23 cellular contexts compared by ENCODE assay signal in genomic region chr9:120776788-120777187, GRCh38.
"Had no signal": no experiment of that assay in that cellular context is flagged by ENCODE, and none has a peak within 500 bp of the region (broad histone marks: within the 10 kb centered on the region; RNA-seq: fewer than 3 reads in every experiment).

No MANE protein-coding gene starts in this region.

- H3K4me1 ChIP-seq: parathyroid adenoma, tibial artery had no signal

- H3K9me3 ChIP-seq: esophagus squamous epithelium, heart right ventricle, tibial artery had no signal

- H3K4me1 Mint-ChIP-seq: WTC11 had no signal

- H3K4me3 ChIP-seq: cardiac muscle cell, esophagus squamous epithelium, heart right ventricle, tibial artery had no signal

- H3K4me3 Mint-ChIP-seq: stimulated activated naive CD8-positive, alpha-beta T cell treated with anti-CD3 and anti-CD28 coated beads, Interleukin-15, Interleukin-2, amounts not matched to agents 100 ng/mL and 50 ng/mL, for 24 hours; WTC11 had no signal

- FAIRE-seq: endothelial cell of umbilical vein had no signal

- ATAC-seq: heart right ventricle, left colon, right cardiac atrium, SK-N-SH treated with all-trans-retinoic acid at 6 μM for 48 hours, WTC11 had no signal

- H3K27ac Mint-ChIP-seq: stimulated activated naive CD8-positive, alpha-beta T cell treated with anti-CD3 and anti-CD28 coated beads, Interleukin-15, Interleukin-2, amounts not matched to agents 100 ng/mL and 50 ng/mL, for 24 hours; WTC11 had no signal

- H2AFZ ChIP-seq: parathyroid adenoma had no signal

- H3K27me3 ChIP-seq: cardiac muscle cell, esophagus squamous epithelium, heart right ventricle, tibial artery had no signal

- DNase-seq: activated CD4-positive, alpha-beta T cell treated with anti-CD3 and anti-CD28 coated beads, Interleukin-2, amount 50 U/mL, for 48 hours; activated CD8-positive, alpha-beta memory T cell treated with anti-CD3 and anti-CD28 coated beads, Interleukin-2, amount 50 U/mL, for 48 hours; activated effector memory CD4-positive, alpha-beta T cell treated with anti-CD3 and anti-CD28 coated beads, Interleukin-2, amount 50 U/mL, for 16 hours; activated naive CD4-positive, alpha-beta T cell treated with anti-CD3 and anti-CD28 coated beads, Interleukin-2, amount 50 U/mL, for 16 hours; activated T-cell treated with anti-CD3 and anti-CD28 coated beads, Interleukin-2, amount 50 U/mL, for 48 hours; amniotic stem cell; effector memory CD4-positive, alpha-beta T cell; esophagus squamous epithelium; heart right ventricle; islet precursor cell; left colon; mesenchymal stem cell; nucleus accumbens; right cardiac atrium; stimulated activated CD4-positive, alpha-beta T cell treated with anti-CD3 and anti-CD28 coated beads, Interleukin-1b, Interleukin-23, amount 100 ng/mL, for 48 hours; T1000; tibial artery had no signal

- H3K79me2 ChIP-seq: parathyroid adenoma had no signal

- H3K27me3 Mint-ChIP-seq: stimulated activated naive CD8-positive, alpha-beta T cell treated with anti-CD3 and anti-CD28 coated beads, Interleukin-15, Interleukin-2, amounts not matched to agents 100 ng/mL and 50 ng/mL, for 24 hours had no signal

- H3K9ac ChIP-seq: parathyroid adenoma had no signal

- H3K27ac ChIP-seq: cardiac muscle cell, esophagus squamous epithelium, heart right ventricle, parathyroid adenoma, tibial artery had no signal
